Comparison of ENCODE assay signal across 8 cellular contexts in the genomic region with DNA sequence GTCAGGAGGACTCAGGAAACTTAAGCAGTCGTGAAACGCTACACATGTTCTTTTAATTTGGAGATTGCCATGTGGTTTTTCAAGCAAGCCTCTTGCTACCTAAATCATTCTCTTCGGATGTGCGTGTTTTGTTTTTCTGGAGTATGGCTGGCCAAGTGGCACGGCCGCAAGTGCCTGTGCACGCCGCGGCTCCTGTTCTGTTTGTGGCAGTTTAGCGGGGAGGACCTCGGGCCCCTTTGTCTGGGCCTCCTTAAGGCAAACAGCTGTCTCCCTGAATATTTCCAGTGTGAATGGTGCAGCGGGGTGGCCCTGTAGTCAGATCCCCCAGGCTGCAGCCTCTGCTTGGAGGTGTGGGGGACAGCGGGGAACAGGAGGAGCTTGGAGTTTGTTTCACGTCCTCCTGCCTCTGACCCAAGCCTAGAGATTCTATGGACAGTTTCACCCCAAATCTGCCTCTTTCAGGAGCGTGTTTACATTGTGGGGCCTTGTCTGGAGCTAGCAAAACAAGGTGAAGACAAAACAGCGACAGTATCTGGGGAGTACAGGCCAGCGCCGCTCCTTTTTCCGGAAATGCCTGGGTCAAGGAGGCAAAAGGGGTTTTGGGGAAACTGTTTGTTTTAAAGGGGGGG. TPM values are rescaled to one million over a fixed set of nuclear protein-coding genes. Genes with fewer than 3 reads are reported as not detected.
DNase-seq lines count a peak whose midpoint lies in the region; ATAC-seq lines count a peak whose summit lies in the region.

No MANE protein-coding gene starts in this region.

- H3K4me1 ChIP-seq in mononuclear cell (ENCODE audit: insufficient read depth, low read length): peaks cover 17% of the 10 kb centered on the region

- H3K27ac ChIP-seq in cingulate gyrus (ENCODE audit: low read depth, low read length): peak overlapping the region; percentile 19

- H3K9me3 ChIP-seq in mononuclear cell (ENCODE audit: low read depth, low read length): no peaks in the 10 kb centered on the region

- no peak for ATAC-seq in GM21447 (IDR thresholded peaks at IDR 0.05; ENCODE audit: unreplicated experiment)
- no peak for ATAC-seq in GM19455 (IDR thresholded peaks at IDR 0.05; ENCODE audit: unreplicated experiment)

- DNase-seq in Daoy (ENCODE audit: low read depth): peak; percentile 32
- DNase-seq in NCI-H146 (lab: John Stamatoyannopoulos, UW): peak; percentile 27
- DNase-seq in HK-2 (ENCODE audit: unreplicated experiment): no peak
- DNase-seq in stimulated activated CD4-positive, alpha-beta T cell treated with anti-CD3 and anti-CD28 coated beads, Interleukin-4, amount 100 ng/mL, for 24 hours: no peak

- peaks cover 28% of the 10 kb centered on the region for H3K27me3 ChIP-seq in mononuclear cell (ENCODE audit: insufficient read depth, low read length)

- H3K4me3 ChIP-seq in mononuclear cell (ENCODE audit: low read length): peak overlapping the region; percentile 32

RNA-seq across cellular contexts. Expression of a gene that starts 1.3 kb away (rescaled TPM):
- 13.8 and 17.2 TPM in 2 replicates for total RNA-seq in Daoy (2014; rRNA removed; shearing (Covaris generic))
- total RNA-seq in mononuclear cell: 0.42 TPM

RNA-seq across cellular contexts. Expression of a gene that starts 41.9 kb away (rescaled TPM):
- total RNA-seq in Daoy (2014; rRNA removed; shearing (Covaris generic)): 32.2 and 46.7 TPM in 2 replicates
- 4.4 TPM for total RNA-seq in mononuclear cell

Comparison
In these comparisons a context has a peak if more than half of its experiments do, and no peak if none do; other contexts are left out.
1. DNase-seq: peak in Daoy (single experiment) and NCI-H146 (single experiment); none in HK-2 (single experiment) and stimulated activated CD4-positive, alpha-beta T cell treated with anti-CD3 and anti-CD28 coated beads, Interleukin-4, amount 100 ng/mL, for 24 hours (single experiment).
2. RNA of a gene that starts 1.3 kb away (total RNA-seq): 13.8 to 17.2 TPM in Daoy; 0.42 TPM in mononuclear cell (single experiment); every median in the first group is over 10 times any median in the second.